ENCODE assay signal across 23 cellular contexts in the genomic region with DNA sequence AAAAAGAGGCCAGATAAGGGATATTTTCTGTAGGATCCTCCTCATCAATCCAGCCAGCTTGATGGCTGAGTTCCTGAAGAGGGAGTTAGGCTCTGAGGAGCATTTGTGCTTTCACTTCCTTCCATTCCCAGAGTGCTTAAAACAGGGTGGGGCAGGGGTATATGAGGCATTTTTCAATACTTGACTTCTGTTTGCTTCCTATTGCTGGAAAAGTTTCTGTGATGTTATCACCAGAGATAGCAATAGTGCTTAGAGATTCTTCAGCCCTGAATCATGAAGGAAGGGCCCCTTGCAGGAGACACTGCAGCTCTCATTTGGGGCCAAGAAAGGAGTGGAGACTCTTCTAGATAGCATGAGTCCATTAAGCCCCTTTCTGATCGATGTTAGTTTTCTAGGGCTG.
DNase-seq lines count a peak whose midpoint lies in the region; ATAC-seq and FAIRE-seq lines count a peak whose summit lies in the region.
"Had no signal": no experiment of that assay in that cellular context is flagged by ENCODE, and none has a peak within 500 bp of the region (broad histone marks: within the 10 kb centered on the region; RNA-seq: fewer than 3 reads in every experiment).

No MANE protein-coding gene starts in this region.

- peak; percentile 90 for FAIRE-seq in GM19239 (lab: Jason Lieb, UNC)
- FAIRE-seq: A204.1, urothelium cell line had no signal

- CTCF ChIA-PET in T-cell (lab: Charles Lee): interaction anchor here in 1 of 2 donors (0.6 kb wide), 1 partner anchor 19 kb away, joined by 4 read pairs; no protein-coding TSS in a partner anchor

- peaks cover 10% of the 10 kb centered on the region for H3K4me1 ChIP-seq in mesodermal cell (ENCODE audit: control insufficient read depth, insufficient read depth, low read length, poor library complexity, severe bottlenecking)
- H3K4me1 ChIP-seq: HAP-1, left lung, right atrium auricular region had no signal

- H3K4me3 Mint-ChIP-seq in T-helper 2 cell treated with Interferon-gamma antibody and Interleukin-4, amounts not matched to agents 5 μg/mL and 100 μg/mL, for 36 hours: peak overlapping the region; percentile 64
- peak overlapping the region in 1 of 3 donors; percentile 40 for H3K4me3 Mint-ChIP-seq in T-cell
- H3K4me3 Mint-ChIP-seq: activated naive CD4-positive, alpha-beta T cell treated with anti-CD3 and anti-CD28 coated beads, Interleukin-2, amount 50 U/mL, for 24 hours; brain had no signal

- ATAC-seq in T-cell (replicated peaks in 1 of 4): no peak
- no peak for ATAC-seq in GM19455 (IDR thresholded peaks at IDR 0.05; ENCODE audit: unreplicated experiment)
- ATAC-seq: gastroesophageal sphincter, left lung had no signal

- H3K27me3 Mint-ChIP-seq in T-helper 2 cell treated with Interferon-gamma antibody and Interleukin-4, amounts not matched to agents 5 μg/mL and 100 μg/mL, for 36 hours (ENCODE audit: low read depth): no peaks in the 10 kb centered on the region
- H3K27me3 Mint-ChIP-seq in T-cell: no peaks in the 10 kb centered on the region
- H3K27me3 Mint-ChIP-seq: activated naive CD4-positive, alpha-beta T cell treated with anti-CD3 and anti-CD28 coated beads, Interleukin-2, amount 50 U/mL, for 24 hours; brain; CD4-positive, CD25-positive, alpha-beta regulatory T cell had no signal

- POLR2A ChIA-PET in T-cell (lab: Charles Lee): interaction anchor here in 1 of 2 donors (0.6 kb wide), 1 partner anchor 167 kb away, joined by 4 read pairs; the partner anchor contains the start of gene RPS6KA3

- peak overlapping the region; percentile 80 for H3K27ac Mint-ChIP-seq in T-helper 2 cell treated with Interferon-gamma antibody and Interleukin-4, amounts not matched to agents 5 μg/mL and 100 μg/mL, for 36 hours
- peak overlapping the region; percentile 82 to 87 for H3K27ac Mint-ChIP-seq in T-cell
- H3K27ac Mint-ChIP-seq: activated naive CD4-positive, alpha-beta T cell treated with anti-CD3 and anti-CD28 coated beads, Interleukin-2, amount 50 U/mL, for 24 hours; brain had no signal

- H3K9me3 ChIP-seq in mesodermal cell (ENCODE audit: control insufficient read depth, low read length): no peaks in the 10 kb centered on the region
- H3K9me3 ChIP-seq: gastroesophageal sphincter, HAP-1, left lung, right atrium auricular region had no signal

- H3K4me1 Mint-ChIP-seq in T-helper 2 cell treated with Interferon-gamma antibody and Interleukin-4, amounts not matched to agents 5 μg/mL and 100 μg/mL, for 36 hours (ENCODE audit: low read depth): peaks cover 31% of the 10 kb centered on the region
- peaks cover 29 to 59% (median 52%) of the 10 kb centered on the region in 3 donors for H3K4me1 Mint-ChIP-seq in T-cell
- H3K4me1 Mint-ChIP-seq: brain had no signal

- peaks cover 3% of the 10 kb centered on the region for H3K36me3 Mint-ChIP-seq in T-helper 2 cell treated with Interferon-gamma antibody and Interleukin-4, amounts not matched to agents 5 μg/mL and 100 μg/mL, for 36 hours (ENCODE audit: low read depth)
- no peaks in the 10 kb centered on the region for H3K36me3 Mint-ChIP-seq in T-cell
- H3K36me3 Mint-ChIP-seq: activated naive CD4-positive, alpha-beta T cell treated with anti-CD3 and anti-CD28 coated beads, Interleukin-2, amount 50 U/mL, for 24 hours; brain; CD4-positive, CD25-positive, alpha-beta regulatory T cell had no signal

- H3K36me3 ChIP-seq in mesodermal cell (ENCODE audit: control insufficient read depth, insufficient read depth, low read length): no peaks in the 10 kb centered on the region
- H3K36me3 ChIP-seq: gastroesophageal sphincter, HAP-1, left lung, right atrium auricular region had no signal

- 100% methylated on average over 1 of the region's 1 CpG; no CpG with 5 or more reads in 1 of the 2 experiments for WGBS in mesodermal cell (ENCODE audit: insufficient coverage in 2 of 2), 2 experiments

- peak overlapping the region; percentile 18 for H3K27ac ChIP-seq in mesodermal cell (ENCODE audit: low read depth, low read length, severe bottlenecking)
- H3K27ac ChIP-seq: epithelial cell of prostate, gastroesophageal sphincter, left lung, right atrium auricular region had no signal

- no peaks in the 10 kb centered on the region for H3K9me3 Mint-ChIP-seq in T-helper 2 cell treated with Interferon-gamma antibody and Interleukin-4, amounts not matched to agents 5 μg/mL and 100 μg/mL, for 36 hours
- no peaks in the 10 kb centered on the region for H3K9me3 Mint-ChIP-seq in T-cell
- H3K9me3 Mint-ChIP-seq: activated naive CD4-positive, alpha-beta T cell treated with anti-CD3 and anti-CD28 coated beads, Interleukin-2, amount 50 U/mL, for 24 hours had no signal

- H3K4me3 ChIP-seq in mesodermal cell (ENCODE audit: extremely low read depth, insufficient read depth, low read length, poor library complexity, severe bottlenecking): no peak overlapping the region
- H3K4me3 ChIP-seq: gastroesophageal sphincter, HAP-1, left lung, right atrium auricular region had no signal

- no peak for DNase-seq in T-helper 2 cell treated with Interferon-gamma antibody and Interleukin-4, amounts not matched to agents 5 μg/mL and 100 μg/mL, for 36 hours (ENCODE audit: low spot score)
- DNase-seq in T-helper 2 cell (no peak), GM19239 (ENCODE audit: insufficient read length, low spot score) (no peak), T-cell (no peak), DMS 273 treated with DMSO at 0.1 percent for 48 hours (lab: John Stamatoyannopoulos, UW) (no peak), inferior parietal cortex (ENCODE audit: extremely low spot score) (no peak)
- DNase-seq: activated CD4-positive, CD25-positive, alpha-beta regulatory T cell; activated CD8-positive, alpha-beta memory T cell treated with anti-CD3 and anti-CD28 coated beads, Interleukin-2, amount 50 U/mL, for 4 hours; CD4-positive, CD25-positive, alpha-beta regulatory T cell; dermis blood vessel endothelial cell; left lung; NCI-H1436 treated with DMSO at 0.1 percent for 48 hours; RPMI8226 had no signal
